ENCODE assay signal across 16 cellular contexts in the genomic region with DNA sequence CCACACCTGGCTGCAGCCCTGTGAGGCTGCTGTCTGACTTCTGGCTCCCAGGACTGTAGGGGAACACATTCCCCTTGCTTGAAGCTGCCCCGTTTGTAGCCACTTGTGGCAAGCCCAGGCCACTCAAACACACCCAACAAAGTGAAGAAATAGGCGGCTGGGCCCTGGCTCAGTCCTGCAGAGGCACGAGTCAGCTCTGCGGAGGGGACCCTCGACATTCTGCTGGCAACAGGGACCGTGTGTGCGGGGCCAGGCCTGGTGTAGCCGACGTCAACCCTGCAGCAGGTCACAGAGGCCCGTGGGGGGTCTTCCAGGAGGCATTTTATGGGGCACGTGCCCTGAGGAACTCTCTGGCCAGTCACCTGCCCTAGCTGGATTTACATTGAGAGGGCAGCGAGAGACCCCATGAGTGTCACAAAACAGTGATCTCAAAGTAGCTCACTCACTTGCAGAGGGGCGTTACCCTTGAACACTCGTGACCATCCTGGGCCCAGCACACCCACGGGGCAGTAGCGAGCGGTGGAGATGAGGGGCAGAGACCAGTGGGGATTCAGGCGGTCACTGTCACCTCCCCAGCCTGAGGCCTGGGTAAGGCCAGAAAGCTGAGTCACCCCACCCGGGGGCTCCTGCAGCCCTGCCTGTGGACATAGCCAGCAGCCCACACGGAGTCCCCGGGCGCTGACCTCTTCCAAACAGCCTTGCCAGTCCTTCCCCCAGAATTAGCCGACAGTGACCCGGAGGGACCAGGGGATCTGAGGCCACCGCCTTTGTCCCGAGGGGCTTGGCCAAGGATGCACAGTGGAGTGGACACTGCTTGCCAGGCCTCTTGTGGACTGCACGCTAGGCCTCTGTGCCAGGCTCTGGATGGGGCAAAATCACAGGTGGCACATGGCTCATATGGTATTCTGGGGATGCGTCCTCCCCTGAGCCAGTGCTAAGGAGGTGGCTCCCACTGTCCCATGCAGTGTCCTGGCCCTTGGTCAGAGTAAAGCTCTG.
"Had no signal": no experiment of that assay in that cellular context is flagged by ENCODE, and none has a peak within 500 bp of the region (broad histone marks: within the 10 kb centered on the region; RNA-seq: fewer than 3 reads in every experiment).

No MANE protein-coding gene starts in this region.

- H3K4me3 ChIP-seq: dorsolateral prefrontal cortex had no signal

- H3K27ac ChIP-seq: dorsolateral prefrontal cortex, parathyroid adenoma had no signal

- H3K4me1 ChIP-seq: parathyroid adenoma had no signal

- H3K9me3 Mint-ChIP-seq: type B pancreatic cell had no signal

- H3K9ac ChIP-seq: parathyroid adenoma had no signal

- H3K27me3 ChIP-seq: dorsolateral prefrontal cortex had no signal

- H3K4me1 Mint-ChIP-seq: immature natural killer cell, memory B cell had no signal

- H2AFZ ChIP-seq: parathyroid adenoma had no signal

- ATAC-seq: esophagus mucosa, left colon had no signal

- H3K27me3 Mint-ChIP-seq: activated naive CD8-positive, alpha-beta T cell; type B pancreatic cell had no signal

- DNase-seq: activated CD4-positive, alpha-beta T cell treated with anti-CD3 and anti-CD28 coated beads, Interleukin-2, amount 50 U/mL, for 1 hour; activated effector memory CD4-positive, alpha-beta T cell treated with Interleukin-2 at 50 U/mL for 16 hours; activated T-cell treated with anti-CD3 and anti-CD28 coated beads, Interleukin-2, amount 50 U/mL, for 24 hours; amygdala; immature natural killer cell; left colon; retina; stimulated activated CD4-positive, alpha-beta T cell treated with anti-CD3 and anti-CD28 coated beads, Interleukin-2, amount 100 ng/mL, for 24 hours; stimulated activated naive CD4-positive, alpha-beta T cell; T-helper 2 cell had no signal

- H3K4me3 Mint-ChIP-seq: activated naive CD8-positive, alpha-beta T cell; activated T-cell treated with anti-CD3 and anti-CD28 coated beads, Interleukin-2, amount 50 U/mL, for 24 hours; immature natural killer cell; memory B cell; type B pancreatic cell had no signal

- H3K36me3 Mint-ChIP-seq: activated naive CD8-positive, alpha-beta T cell; immature natural killer cell; type B pancreatic cell had no signal

- H3K27ac Mint-ChIP-seq: activated naive CD8-positive, alpha-beta T cell; activated T-cell treated with anti-CD3 and anti-CD28 coated beads, Interleukin-2, amount 50 U/mL, for 24 hours; immature natural killer cell; memory B cell; type B pancreatic cell had no signal
